ENCODE assay signal across 15 cellular contexts in the genomic region with DNA sequence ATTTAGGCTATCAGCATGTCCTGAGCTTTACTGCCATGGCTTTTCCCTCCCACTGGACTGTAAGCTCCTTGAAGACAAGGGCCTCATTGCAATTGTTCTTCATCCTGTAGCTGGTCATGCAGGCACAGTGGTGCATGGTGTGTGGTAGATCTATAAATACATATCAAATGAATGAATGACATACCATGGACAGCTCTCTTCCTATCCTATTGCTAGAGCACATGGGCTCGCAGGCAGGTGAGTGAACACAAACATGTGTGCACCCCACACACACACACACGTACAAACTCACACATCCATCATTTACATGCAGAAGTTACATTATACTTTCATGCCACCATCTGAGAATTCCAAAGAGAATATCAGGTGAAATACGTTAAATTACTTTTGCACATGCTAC.
DNase-seq lines count a peak whose midpoint lies in the region; ATAC-seq, FAIRE-seq and TF ChIP-seq lines count a peak whose summit lies in the region.
"Had no signal": no experiment of that assay in that cellular context is flagged by ENCODE, and none has a peak within 500 bp of the region (broad histone marks: within the 10 kb centered on the region; RNA-seq: fewer than 3 reads in every experiment).

No MANE protein-coding gene starts in this region.

- intact Hi-C loops in K562 (cut with micrococcal nuclease) (no loop called here), dorsolateral prefrontal cortex (cut with DNase I) (no loop called here)

- in situ Hi-C loops in K562 (cut with MboI): no loop called here

- POLR2A ChIA-PET in K562 (lab: Yijun Ruan, JAX): interaction anchor here (1.2 to 2.3 kb wide), 3 partner anchors 12 to 175 kb away, joined by 3 to 9 read pairs (median 5); no protein-coding TSS in a partner anchor

- H3F3A ChIP-seq in OCI-LY1 (ENCODE audit: insufficient read depth, low read length) (peaks cover 13% of the 10 kb centered on the region; the same call in 1 of the 2 replicates), smooth muscle cell (ENCODE audit: low read depth) (peaks cover 13% of the 10 kb centered on the region)

- no peaks in the 10 kb centered on the region for H3K9me1 ChIP-seq in K562 (ENCODE audit: control insufficient read depth, insufficient read depth, low read length)

- H3K27ac ChIP-seq in OCI-LY1 (ENCODE audit: low read depth, low read length, poor library complexity, severe bottlenecking): peak overlapping the region; percentile 84
- H3K27ac ChIP-seq in K562 (ENCODE audit: extremely low read depth, low read depth, low read length): no peak overlapping the region
- H3K27ac ChIP-seq in smooth muscle cell (ENCODE audit: low read depth): peak overlapping the region; percentile 7
- H3K27ac ChIP-seq in dorsolateral prefrontal cortex: no peak overlapping the region

- no peak for TF ChIP-seq POLR2A in K562 (conservative IDR thresholded peaks at IDR 0.05)

- 26% methylated on average over 3 of the region's 3 CpGs for WGBS in K562 (ENCODE audit: insufficient coverage, low coverage, missing lambda C conversion rate)
- WGBS in smooth muscle cell (ENCODE audit: low lambda C conversion rate): 98% methylated on average over 3 of the region's 3 CpGs

- peak overlapping the region; percentile 46 for H3K4me2 ChIP-seq in OCI-LY1 (ENCODE audit: low read length)
- no peak overlapping the region for H3K4me2 ChIP-seq in K562 (ENCODE audit: insufficient read depth, low read length)
- no peak overlapping the region for H3K4me2 ChIP-seq in smooth muscle cell

- peaks cover 6% of the 10 kb centered on the region; the same call in 1 of the 2 replicates for H3K36me3 ChIP-seq in OCI-LY1 (ENCODE audit: insufficient read depth, low read length)
- H3K36me3 ChIP-seq in K562 (ENCODE audit: control insufficient read depth, insufficient read depth, low read length): no peaks in the 10 kb centered on the region
- no peaks in the 10 kb centered on the region for H3K36me3 ChIP-seq in smooth muscle cell (ENCODE audit: low read depth)
- H3K36me3 ChIP-seq: spleen had no signal

- no peak for TF ChIP-seq EP300 in K562 (IDR thresholded peaks at IDR 0.05; ENCODE audit: low read length)

- ATAC-seq in K562 (no peak), GM21619 (IDR thresholded peaks at IDR 0.05; ENCODE audit: unreplicated experiment) (no peak), HG03025 (IDR thresholded peaks at IDR 0.05; ENCODE audit: low FRiP score, unreplicated experiment) (no peak)

- TF ChIP-seq CTCF in OCI-LY1 (IDR thresholded peaks at IDR 0.05; ENCODE audit: low read length): no peak
- TF ChIP-seq CTCF in K562 (IDR thresholded peaks at IDR 0.05 in 2 of 3, conservative IDR thresholded peaks at IDR 0.05 in 1 of 3; ENCODE audit: insufficient read depth in 2 of 3, low read depth in 1 of 3, low read length in 3 of 3): no peak
- no peak for TF ChIP-seq CTCF in smooth muscle cell (IDR thresholded peaks at IDR 0.05; ENCODE audit: borderline replicate concordance, insufficient read depth, poor library complexity, severe bottlenecking)
- TF ChIP-seq CTCF in dorsolateral prefrontal cortex (IDR thresholded peaks at IDR 0.05 in 54 of 56, conservative IDR thresholded peaks at IDR 0.05 in 2 of 56; ENCODE audit: low read depth in 1 of 56, partially characterized antibody in 56 of 56): no peak

- H3K9me2 ChIP-seq in OCI-LY1 (ENCODE audit: low read depth, low read length): no peaks in the 10 kb centered on the region

- H3K4me1 Mint-ChIP-seq in activated naive CD4-positive, alpha-beta T cell treated with anti-CD3 and anti-CD28 coated beads, Interleukin-2, amount 50 U/mL, for 24 hours: peaks cover 53% of the 10 kb centered on the region

- H3K9me3 ChIP-seq in OCI-LY1 (ENCODE audit: low read length) (no peaks in the 10 kb centered on the region), K562 (replicated peaks; ENCODE audit: control insufficient read depth, insufficient read depth, low read depth, low read length) (no peaks in the 10 kb centered on the region), smooth muscle cell (replicated peaks; ENCODE audit: low read depth) (no peaks in the 10 kb centered on the region)
- H3K9me3 ChIP-seq: spleen had no signal

- CTCF ChIA-PET in K562 (lab: Yijun Ruan, JAX; ENCODE audit: low intra/inter-chr PET ratio): no interaction called here

- FAIRE-seq in K562 (lab: Jason Lieb, UNC): no peak
- FAIRE-seq: HTR-8/SVneo had no signal

- H2AFZ ChIP-seq in OCI-LY1 (ENCODE audit: low read length): no peak overlapping the region
- no peak overlapping the region; the same call in 1 of the 2 replicates for H2AFZ ChIP-seq in K562 (ENCODE audit: low read depth, low read length)
- H2AFZ ChIP-seq in smooth muscle cell (ENCODE audit: low read depth): no peak overlapping the region

- peak overlapping the region; percentile 33 for H3K4me3 ChIP-seq in OCI-LY1 (ENCODE audit: low read depth, low read length, poor library complexity, severe bottlenecking)
- H3K4me3 ChIP-seq in K562: no peak overlapping the region
- no peak overlapping the region for H3K4me3 ChIP-seq in smooth muscle cell
- H3K4me3 ChIP-seq in dorsolateral prefrontal cortex: no peak overlapping the region
- H3K4me3 ChIP-seq: spleen had no signal

- peak overlapping the region; percentile 1 for H3K27ac Mint-ChIP-seq in activated naive CD4-positive, alpha-beta T cell treated with anti-CD3 and anti-CD28 coated beads, Interleukin-2, amount 50 U/mL, for 24 hours
- H3K27ac Mint-ChIP-seq: nephron had no signal

- H3K79me2 ChIP-seq in OCI-LY1 (ENCODE audit: insufficient read depth, low read length) (no peaks in the 10 kb centered on the region; the same call in 1 of the 2 replicates), K562 (ENCODE audit: control insufficient read depth, insufficient read depth, low read length) (no peaks in the 10 kb centered on the region), smooth muscle cell (ENCODE audit: low read depth) (no peaks in the 10 kb centered on the region)

- no peaks in the 10 kb centered on the region for H3K36me3 Mint-ChIP-seq in activated naive CD4-positive, alpha-beta T cell treated with anti-CD3 and anti-CD28 coated beads, Interleukin-2, amount 50 U/mL, for 24 hours

- no peak for TF ChIP-seq RAD21 in K562 (CRISPR knock-in tag; conservative IDR thresholded peaks at IDR 0.05 in 1 of 2, IDR thresholded peaks at IDR 0.05 in 1 of 2)

- H3K27me3 ChIP-seq in OCI-LY1 (ENCODE audit: insufficient read depth, low read length) (no peaks in the 10 kb centered on the region), K562 (ENCODE audit: control insufficient read depth in 2 of 2, insufficient read depth in 2 of 2, low read length in 2 of 2) (no peaks in the 10 kb centered on the region), smooth muscle cell (ENCODE audit: low read depth) (no peaks in the 10 kb centered on the region), dorsolateral prefrontal cortex (peaks cover 0 to 12% (median 0%) of the 10 kb centered on the region in 45 donors)
- H3K27me3 ChIP-seq: spleen had no signal

- peak overlapping the region; percentile 5 for H3K4me3 Mint-ChIP-seq in activated naive CD4-positive, alpha-beta T cell treated with anti-CD3 and anti-CD28 coated beads, Interleukin-2, amount 50 U/mL, for 24 hours
- H3K4me3 Mint-ChIP-seq: nephron had no signal

- H4K20me1 ChIP-seq in OCI-LY1 (ENCODE audit: insufficient read depth, low read length) (no peaks in the 10 kb centered on the region), K562 (replicated peaks; ENCODE audit: control insufficient read depth, insufficient read depth, low read length) (no peaks in the 10 kb centered on the region), smooth muscle cell (ENCODE audit: low read depth) (no peaks in the 10 kb centered on the region)

- H3K9me3 Mint-ChIP-seq in activated naive CD4-positive, alpha-beta T cell treated with anti-CD3 and anti-CD28 coated beads, Interleukin-2, amount 50 U/mL, for 24 hours: no peaks in the 10 kb centered on the region

- no peaks in the 10 kb centered on the region for H3K27me3 Mint-ChIP-seq in activated naive CD4-positive, alpha-beta T cell treated with anti-CD3 and anti-CD28 coated beads, Interleukin-2, amount 50 U/mL, for 24 hours

- BruUV-seq in K562 (replicated peaks; lab: Mats Ljungman, UMichigan): no TSS peak

- H3K9ac ChIP-seq in OCI-LY1 (ENCODE audit: low read length) (peak overlapping the region; percentile 14), K562 (ENCODE audit: insufficient read depth in 1 of 2, low read depth in 2 of 2, low read length in 2 of 2) (no peak overlapping the region), smooth muscle cell (ENCODE audit: low read depth) (no peak overlapping the region)

- no peak for DNase-seq in activated naive CD4-positive, alpha-beta T cell treated with Interleukin-2 at 50 U/mL for 16 hours
- DNase-seq in K562 (ENCODE audit: extremely low read depth in 1 of 4, low spot score in 3 of 4) (no peak), smooth muscle cell (lab: John Stamatoyannopoulos, UW; ENCODE audit: unreplicated experiment) (no peak), dorsolateral prefrontal cortex (no peak)
- DNase-seq: activated T-cell treated with anti-CD3 and anti-CD28 coated beads for 4 hours, caudate nucleus, NCI-H1694, spleen, T1000 had no signal

- H3K4me1 ChIP-seq in OCI-LY1 (ENCODE audit: insufficient read depth, low read length, severe bottlenecking): peaks cover 51% of the 10 kb centered on the region
- H3K4me1 ChIP-seq in K562 (replicated peaks in 1 of 2; ENCODE audit: control insufficient read depth in 2 of 2, insufficient read depth in 2 of 2, low read length in 2 of 2): peaks cover 0 to 16% of the 10 kb centered on the region in 2 experiments; a peak in 4 of 5 replicates
- peaks cover 24% of the 10 kb centered on the region for H3K4me1 ChIP-seq in smooth muscle cell (ENCODE audit: low read depth)

TF ChIP-seq in K562, 482 proteins besides CTCF, POLR2A, EP300 and RAD21 (continues in another document):
- TF ChIP-seq CHD2 (IDR thresholded peaks at IDR 0.05; ENCODE audit: low read depth, low read length) (no peak), EHMT2 (IDR thresholded peaks at IDR 0.05) (peak; percentile 88), KLF16 (IDR thresholded peaks at IDR 0.05) (no peak), ZNF24 (IDR thresholded peaks at IDR 0.05) (peak; percentile 79), NCOA6 (IDR thresholded peaks at IDR 0.05) (no peak), NCOA4 (IDR thresholded peaks at IDR 0.05; ENCODE audit: partially characterized antibody) (no peak), ZNF316 (IDR thresholded peaks at IDR 0.05) (0 out of 2 replicates have a peak, but pooled peaks have one; percentile 6)

Comparison
In these comparisons a context has a peak if more than half of its experiments do, and no peak if none do; other contexts are left out.
1. H3K27ac ChIP-seq: peak in OCI-LY1 (single experiment) and smooth muscle cell (single experiment); none in K562 (single experiment) and dorsolateral prefrontal cortex (0 of 59).